ENCODE assay signal across 8 cellular contexts in genomic region chr6:128519931-128520435, GRCh38. TPM values are rescaled to one million over a fixed set of nuclear protein-coding genes. Genes with fewer than 3 reads are reported as not detected.
DNase-seq lines count a peak whose midpoint lies in the region; ATAC-seq and TF ChIP-seq lines count a peak whose summit lies in the region.

No MANE protein-coding gene starts in this region.

- H3K36me3 ChIP-seq in effector memory CD4-positive, alpha-beta T cell (ENCODE audit: control insufficient read depth, insufficient read depth, low read length), result no peaks in the 10 kb centered on the region
- H3K36me3 ChIP-seq in mesodermal cell (ENCODE audit: control insufficient read depth, insufficient read depth, low read length), result no peaks in the 10 kb centered on the region

- H3K4me1 Mint-ChIP-seq in activated CD4-positive, alpha-beta T cell treated with anti-CD3 and anti-CD28 coated beads, Interleukin-2, amount 10 ng/mL, durations not matched to agents 7 days and 5 days, result peaks cover 16% of the 10 kb centered on the region

- CTCF ChIA-PET in activated CD4-positive, alpha-beta T cell treated with anti-CD3 and anti-CD28 coated beads, Interleukin-2, amount 10 ng/mL, durations not matched to agents 7 days and 5 days (lab: Charles Lee), result interaction anchor here (0.5 to 1.3 kb wide), 4 partner anchors 15 to 1162 kb away, joined by 3 read pairs; no protein-coding TSS in a partner anchor

- peak; percentile 49 for DNase-seq in activated CD4-positive, alpha-beta T cell treated with anti-CD3 and anti-CD28 coated beads, Interleukin-2, amount 10 ng/mL, durations not matched to agents 7 days and 5 days
- DNase-seq in effector memory CD4-positive, alpha-beta T cell, result peak in 1 of 3 donors; percentile 6
- peak; percentile 14 to 27 for DNase-seq in stimulated activated CD8-positive, alpha-beta memory T cell treated with anti-CD3 and anti-CD28 coated beads, Interleukin-4, amount 100 ng/mL, for 4 hours (ENCODE audit: low read depth in 2 of 2, low spot score in 1 of 2)
- DNase-seq in HuH-7.5 (ENCODE audit: low spot score), result no peak

- ATAC-seq in GM19468 (IDR thresholded peaks at IDR 0.05; ENCODE audit: extremely low read depth, unreplicated experiment) (peak; percentile 2), HG03565 (IDR thresholded peaks at IDR 0.05; ENCODE audit: unreplicated experiment) (peak; percentile 9)

- peak overlapping the region; percentile 68 for H3K4me3 ChIP-seq in effector memory CD4-positive, alpha-beta T cell (ENCODE audit: insufficient read depth, low read depth, low read length, poor library complexity, severe bottlenecking)
- H3K4me3 ChIP-seq in mesodermal cell (ENCODE audit: extremely low read depth, insufficient read depth, low read length, poor library complexity, severe bottlenecking), result peak overlapping the region; percentile 94

- peak overlapping the region; percentile 86 for H3K27ac ChIP-seq in C4-2B
- no peak overlapping the region for H3K27ac ChIP-seq in effector memory CD4-positive, alpha-beta T cell (ENCODE audit: insufficient read depth, low read length, poor library complexity, severe bottlenecking)
- H3K27ac ChIP-seq in mesodermal cell (ENCODE audit: low read depth, low read length, severe bottlenecking), result peak overlapping the region; percentile 98

- peak overlapping the region; percentile 88 for H3K4me3 Mint-ChIP-seq in activated CD4-positive, alpha-beta T cell treated with anti-CD3 and anti-CD28 coated beads, Interleukin-2, amount 10 ng/mL, durations not matched to agents 7 days and 5 days

- H3K9me3 Mint-ChIP-seq in activated CD4-positive, alpha-beta T cell treated with anti-CD3 and anti-CD28 coated beads, Interleukin-2, amount 10 ng/mL, durations not matched to agents 7 days and 5 days, result no peaks in the 10 kb centered on the region

- peaks cover 48% of the 10 kb centered on the region for H3K27me3 Mint-ChIP-seq in activated CD4-positive, alpha-beta T cell treated with anti-CD3 and anti-CD28 coated beads, Interleukin-2, amount 10 ng/mL, durations not matched to agents 7 days and 5 days

- H3K4me1 ChIP-seq in effector memory CD4-positive, alpha-beta T cell (ENCODE audit: control insufficient read depth, insufficient read depth, low read length, poor library complexity, severe bottlenecking), result peaks cover 17% of the 10 kb centered on the region
- peaks cover 17% of the 10 kb centered on the region for H3K4me1 ChIP-seq in mesodermal cell (ENCODE audit: control insufficient read depth, insufficient read depth, low read length, poor library complexity, severe bottlenecking)

- H3K36me3 Mint-ChIP-seq in activated CD4-positive, alpha-beta T cell treated with anti-CD3 and anti-CD28 coated beads, Interleukin-2, amount 10 ng/mL, durations not matched to agents 7 days and 5 days (ENCODE audit: low read depth), result no peaks in the 10 kb centered on the region

- TF ChIP-seq CTCF in C4-2B (conservative IDR thresholded peaks at IDR 0.05), result no peak

- 0 to 1% methylated on average over 30 to 35 of the region's 39 CpGs for WGBS in mesodermal cell (ENCODE audit: insufficient coverage in 2 of 2), 2 experiments

- POLR2A ChIA-PET in activated CD4-positive, alpha-beta T cell treated with anti-CD3 and anti-CD28 coated beads, Interleukin-2, amount 10 ng/mL, durations not matched to agents 7 days and 5 days (lab: Charles Lee), result no interaction called here

- H3K27ac Mint-ChIP-seq in activated CD4-positive, alpha-beta T cell treated with anti-CD3 and anti-CD28 coated beads, Interleukin-2, amount 10 ng/mL, durations not matched to agents 7 days and 5 days, result peak overlapping the region; percentile 85

- H3K9me3 ChIP-seq in effector memory CD4-positive, alpha-beta T cell (ENCODE audit: control insufficient read depth, low read length), result no peaks in the 10 kb centered on the region
- no peaks in the 10 kb centered on the region for H3K9me3 ChIP-seq in mesodermal cell (ENCODE audit: control insufficient read depth, low read length)

- peaks cover 38% of the 10 kb centered on the region for H3K27me3 ChIP-seq in effector memory CD4-positive, alpha-beta T cell (replicated peaks; ENCODE audit: control insufficient read depth, insufficient read depth, low read length, poor library complexity, severe bottlenecking)

RNA-seq across cellular contexts. Expression of gene PTPRK, which starts 0.4 kb away (rescaled TPM):
- total RNA-seq in activated CD4-positive, alpha-beta T cell treated with anti-CD3 and anti-CD28 coated beads, Interleukin-2, amount 10 ng/mL, durations not matched to agents 7 days and 5 days, result 1 to 10 TPM; 1.7 to 2.5 TPM
- polyA plus RNA-seq in mesodermal cell (2013, experiment 1 of 2), result 39.4 TPM
- 37.1 TPM for polyA plus RNA-seq in mesodermal cell (2013, experiment 2 of 2)
